Comparison of ENCODE assay signal across 15 cellular contexts in genomic region chr1:57017717-57018116, GRCh38. TPM values are rescaled to one million over a fixed set of nuclear protein-coding genes. Genes with fewer than 3 reads are reported as not detected.
A peak's percentile ranks its signal among the peaks of the same experiment; 100 is the strongest.
DNase-seq lines count a peak whose midpoint lies in the region; ATAC-seq and TF ChIP-seq lines count a peak whose summit lies in the region.
"Had no signal": no experiment of that assay in that cellular context is flagged by ENCODE, and none has a peak within 500 bp of the region (broad histone marks: within the 10 kb centered on the region; RNA-seq: fewer than 3 reads in every experiment).

No MANE protein-coding gene starts in this region.

- H3K36me3 ChIP-seq in GM23338 (ENCODE audit: insufficient read depth) (no peaks in the 10 kb centered on the region), ascending aorta (no peaks in the 10 kb centered on the region)
- H3K36me3 ChIP-seq: HAP-1, heart right ventricle had no signal

- in situ Hi-C loops in SK-MEL-5 (cut with HindIII; ENCODE audit: low pct_unique_long_range_greater_than_20kb, low sequenced_read_pairs), result no loop called here

- no peaks in the 10 kb centered on the region for H3K9me2 ChIP-seq in GM23338 (ENCODE audit: insufficient read depth)

- H3K4me3 ChIP-seq in AG09309 (ENCODE audit: control insufficient read depth, low read depth, low read length) (no peak overlapping the region), GM23338 (no peak overlapping the region), ascending aorta (no peak overlapping the region)
- H3K4me3 ChIP-seq: HAP-1, heart right ventricle had no signal

- H3K27me3 ChIP-seq in GM23338 (ENCODE audit: insufficient read depth) (no peaks in the 10 kb centered on the region), ascending aorta (no peaks in the 10 kb centered on the region)
- H3K27me3 ChIP-seq: heart right ventricle had no signal

- H3F3A ChIP-seq in GM23338 (replicated peaks; ENCODE audit: low read depth), result no peaks in the 10 kb centered on the region

- H3K36me3 Mint-ChIP-seq in GM23338 (ENCODE audit: low read depth), result no peaks in the 10 kb centered on the region
- H3K36me3 Mint-ChIP-seq: natural killer cell had no signal

- DNase-seq in AG09309 (ENCODE audit: low read depth), result no peak
- DNase-seq in GM23338 (ENCODE audit: low spot score), result peak; percentile 68
- DNase-seq in SK-MEL-5 (ENCODE audit: low read depth, low spot score), result peak; percentile 48
- DNase-seq in germinal center (ENCODE audit: low spot score), result peak; percentile 11
- DNase-seq in ascending aorta (ENCODE audit: low spot score in 2 of 2), result no peak
- no peak for DNase-seq in superior temporal gyrus (ENCODE audit: extremely low spot score)
- no peak for DNase-seq in SK-N-DZ (ENCODE audit: low spot score)
- DNase-seq in activated CD4-positive, CD25-positive, alpha-beta regulatory T cell (lab: John Stamatoyannopoulos, UW), result no peak
- DNase-seq: central memory CD4-positive, alpha-beta T cell; heart right ventricle; natural killer cell; stimulated activated CD4-positive, alpha-beta T cell treated with anti-CD3 and anti-CD28 coated beads, Interleukin-2, amount 100 ng/mL, for 24 hours; SW 1271 had no signal

- no peaks in the 10 kb centered on the region for H3K79me2 ChIP-seq in GM23338 (replicated peaks; ENCODE audit: insufficient read depth)

- H3K4me1 ChIP-seq in GM23338 (ENCODE audit: insufficient read depth), result no peaks in the 10 kb centered on the region
- no peaks in the 10 kb centered on the region for H3K4me1 ChIP-seq in ascending aorta
- H3K4me1 ChIP-seq: Caco-2, HAP-1 had no signal

- H3K27me3 Mint-ChIP-seq in GM23338 (ENCODE audit: insufficient read depth, low read depth, poor library complexity), result peaks cover 4% of the 10 kb centered on the region

- ATAC-seq in GM23338, result peak; percentile 84
- ATAC-seq: heart right ventricle, natural killer cell had no signal

- H3K9me3 ChIP-seq in ascending aorta, result no peaks in the 10 kb centered on the region
- H3K9me3 ChIP-seq: Caco-2, HAP-1, heart right ventricle had no signal

- H3K4me1 Mint-ChIP-seq in GM23338, result peaks cover 18% of the 10 kb centered on the region
- H3K4me1 Mint-ChIP-seq: natural killer cell had no signal

- no peak overlapping the region for H2AFZ ChIP-seq in GM23338

- H3K4me2 ChIP-seq in GM23338, result no peak overlapping the region

- H3K9me3 Mint-ChIP-seq in GM23338, result no peaks in the 10 kb centered on the region
- H3K9me3 Mint-ChIP-seq: natural killer cell had no signal

- TF ChIP-seq CTCF in AG09309 (IDR thresholded peaks at IDR 0.05; ENCODE audit: control insufficient read depth, insufficient read depth, low read depth, low read length, missing control alignments) (peak; percentile 38), GM23338 (conservative IDR thresholded peaks at IDR 0.05; ENCODE audit: low read depth in 2 of 2) (peak; percentile 76 to 83), ascending aorta (IDR thresholded peaks at IDR 0.05) (no peak)

- H3K27ac ChIP-seq in GM23338 (ENCODE audit: low read depth), result no peak overlapping the region
- no peak overlapping the region for H3K27ac ChIP-seq in ascending aorta
- H3K27ac ChIP-seq: heart right ventricle had no signal

- intact Hi-C loops in ascending aorta (cut with DNase I), result no loop called here

- H3K27ac Mint-ChIP-seq in GM23338, result no peak overlapping the region; the same call in 1 of the 2 replicates
- H3K27ac Mint-ChIP-seq: natural killer cell had no signal

- H3K4me3 Mint-ChIP-seq in GM23338, result no peak overlapping the region
- H3K4me3 Mint-ChIP-seq: natural killer cell had no signal

- H4K20me1 ChIP-seq in GM23338 (replicated peaks; ENCODE audit: insufficient read depth), result no peaks in the 10 kb centered on the region; the same call in 1 of the 2 replicates

TF ChIP-seq in GM23338, 12 proteins besides CTCF, POLR2A, EP300 and RAD21:
- no peak for TF ChIP-seq JUNB (IDR thresholded peaks at IDR 0.05; ENCODE audit: unreplicated experiment)
TF ChIP-seq in GM23338: peak in this region for 0.

RNA-seq across cellular contexts. Expression of gene C8B, which starts 51.9 kb away (rescaled TPM):
- not detected in 2 replicates for total RNA-seq in GM23338 (2014; rRNA removed; shearing (Covaris generic))
- polyA plus RNA-seq in GM23338 (2016; fragmentation: Nextera tagmentation; extraction: Ambion mirVana), result not detected in 2 replicates
- total RNA-seq in SK-MEL-5 (2014; rRNA removed; shearing (Covaris generic)), result not detected in 2 replicates
- polyA plus RNA-seq in SK-MEL-5 (2015; cell fraction: cytosol; rRNA removed), result not detected in 2 replicates
- polyA plus RNA-seq in SK-MEL-5 (2015; cell fraction: nucleus; rRNA removed), result not detected in 2 replicates
- 347 TPM for total RNA-seq in ascending aorta
- polyA plus RNA-seq in SK-N-DZ (2014; cell fraction: cytosol; rRNA removed), result not detected in 2 replicates
- polyA plus RNA-seq in SK-N-DZ (2014; cell fraction: nucleus; rRNA removed), result not detected in 2 replicates
- total RNA-seq: Caco-2, heart right ventricle, natural killer cell had no signal
- polyA plus RNA-seq: heart right ventricle had no signal

Comparison
In these comparisons a context has a peak if more than half of its experiments do, and no peak if none do; other contexts are left out.
1. DNase-seq: peak in GM23338 (single experiment), SK-MEL-5 (single experiment) and germinal center (single experiment); none in AG09309 (single experiment), ascending aorta (0 of 2), superior temporal gyrus (single experiment), SK-N-DZ (single experiment) and activated CD4-positive, CD25-positive, alpha-beta regulatory T cell (0 of 4).
2. CTCF ChIP-seq: peak in AG09309 (single experiment) and GM23338 (2 of 2); none in ascending aorta (0 of 3).
3. RNA of gene C8B, which starts 51.9 kb away (total RNA-seq): 347 TPM in ascending aorta (single experiment); not detected in GM23338 and not detected in SK-MEL-5; every median in the first group is over 100 times any median in the second.